ENCODE assay signal across 29 cellular contexts in the genomic region with DNA sequence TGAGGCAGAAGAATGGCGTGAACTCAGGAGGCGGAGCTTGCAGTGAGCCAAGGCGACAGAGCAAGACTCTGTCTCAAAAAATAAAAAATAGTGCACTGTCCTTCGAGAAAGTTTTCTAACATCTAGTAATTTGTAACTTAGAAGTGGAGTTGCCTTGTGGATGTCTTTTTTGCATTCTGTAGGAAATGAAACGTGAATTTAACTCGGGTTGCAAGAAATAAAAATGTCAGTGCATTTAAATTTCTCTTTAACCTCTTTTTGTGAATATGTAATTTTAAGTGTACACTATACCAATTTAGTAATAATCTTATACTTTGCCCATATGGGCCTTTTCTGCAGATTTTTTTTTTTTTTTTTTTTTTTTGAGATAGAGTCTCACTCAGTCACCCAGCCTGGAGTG. TPM values are rescaled to one million over a fixed set of nuclear protein-coding genes. Genes with fewer than 3 reads are reported as not detected.
DNase-seq lines count a peak whose midpoint lies in the region; ATAC-seq, FAIRE-seq and TF ChIP-seq lines count a peak whose summit lies in the region.
"Had no signal": no experiment of that assay in that cellular context is flagged by ENCODE, and none has a peak within 500 bp of the region (broad histone marks: within the 10 kb centered on the region; RNA-seq: fewer than 3 reads in every experiment).

No MANE protein-coding gene starts in this region.

- TF ChIP-seq EP300 in K562 (IDR thresholded peaks at IDR 0.05; ENCODE audit: low read length), result no peak
- no peak for TF ChIP-seq EP300 in esophagus muscularis mucosa (IDR thresholded peaks at IDR 0.05)

- intact Hi-C loops in K562 (cut with micrococcal nuclease), result loop anchor here (1.0 kb wide), 1 partner anchor 12 kb away; no protein-coding TSS in a partner anchor
- intact Hi-C loops in esophagus muscularis mucosa (cut with DNase I), result no loop called here

- H3K4me1 ChIP-seq in K562 (replicated peaks in 1 of 2; ENCODE audit: control insufficient read depth in 2 of 2, insufficient read depth in 2 of 2, low read length in 2 of 2) (peaks cover 2% of the 10 kb centered on the region in 2 experiments), esophagus muscularis mucosa (peaks cover 0 to 3% (median under 1%) of the 10 kb centered on the region in 4 donors)

- TF ChIP-seq RAD21 in K562 (CRISPR knock-in tag; conservative IDR thresholded peaks at IDR 0.05 in 1 of 2, IDR thresholded peaks at IDR 0.05 in 1 of 2), result no peak

- CTCF ChIA-PET in K562 (lab: Yijun Ruan, JAX; ENCODE audit: low intra/inter-chr PET ratio), result interaction anchor here (0.5 kb wide), 1 partner anchor 119 kb away, joined by 3 read pairs; no protein-coding TSS in a partner anchor

- H3K27me3 ChIP-seq in K562 (ENCODE audit: control insufficient read depth in 2 of 2, insufficient read depth in 2 of 2, low read length in 2 of 2) (peaks cover 0 to 2% of the 10 kb centered on the region in 2 experiments; a peak in 1 of 5 replicates), esophagus muscularis mucosa (no peaks in the 10 kb centered on the region)
- H3K27me3 ChIP-seq: BE2C; BLaER1; BLaER1 treated with 17β-estradiol and CSF1 and Interleukin-3, amounts not matched to agents 10 nM and 100 nM had no signal

- H3K27ac ChIP-seq in K562 (ENCODE audit: extremely low read depth, low read depth, low read length) (no peak overlapping the region), esophagus muscularis mucosa (replicated peaks in 1 of 4) (no peak overlapping the region)
- H3K27ac ChIP-seq: 22Rv1; A549; BLaER1; BLaER1 treated with 17β-estradiol and CSF1 and Interleukin-3, amounts not matched to agents 10 nM and 100 nM; C4-2B had no signal

- no peak for ATAC-seq in K562
- ATAC-seq: A549; CD8-positive, alpha-beta T cell had no signal

- 83% methylated on average over 6 of the region's 6 CpGs for WGBS in K562 (ENCODE audit: insufficient coverage, low coverage, missing lambda C conversion rate)
- 91% methylated on average over 6 of the region's 6 CpGs for WGBS in esophagus muscularis mucosa

- in situ Hi-C loops in K562 (cut with MboI), result no loop called here

- H4K20me1 ChIP-seq in K562 (replicated peaks; ENCODE audit: control insufficient read depth, insufficient read depth, low read length), result no peaks in the 10 kb centered on the region
- H4K20me1 ChIP-seq: BLaER1 had no signal

- no peak for FAIRE-seq in K562 (lab: Jason Lieb, UNC)
- FAIRE-seq: A204.1, A549, D721Med had no signal

- peaks cover 40% of the 10 kb centered on the region for H3K36me3 ChIP-seq in K562 (ENCODE audit: control insufficient read depth, insufficient read depth, low read length)
- H3K36me3 ChIP-seq in esophagus muscularis mucosa, result peaks cover 0 to 42% (median 36%) of the 10 kb centered on the region in 4 donors

- no peak for TF ChIP-seq CTCF in K562 (IDR thresholded peaks at IDR 0.05 in 2 of 3, conservative IDR thresholded peaks at IDR 0.05 in 1 of 3; ENCODE audit: insufficient read depth in 2 of 3, low read depth in 1 of 3, low read length in 3 of 3)
- TF ChIP-seq CTCF in esophagus muscularis mucosa (IDR thresholded peaks at IDR 0.05), result no peak

- H3K9me3 ChIP-seq in K562 (replicated peaks; ENCODE audit: control insufficient read depth, insufficient read depth, low read depth, low read length) (no peaks in the 10 kb centered on the region), esophagus muscularis mucosa (no peaks in the 10 kb centered on the region)
- H3K9me3 ChIP-seq: A549; BE2C; BLaER1; BLaER1 treated with 17β-estradiol and CSF1 and Interleukin-3, amounts not matched to agents 10 nM and 100 nM; Caco-2 had no signal

- TF ChIP-seq POLR2A in K562 (conservative IDR thresholded peaks at IDR 0.05) (0 out of 2 replicates have a peak, but pooled peaks have one; percentile 56), esophagus muscularis mucosa (IDR thresholded peaks at IDR 0.05; ENCODE audit: low read depth) (no peak)

- no peaks in the 10 kb centered on the region for H3K9me1 ChIP-seq in K562 (ENCODE audit: control insufficient read depth, insufficient read depth, low read length)

- no peak overlapping the region for H2AFZ ChIP-seq in K562 (ENCODE audit: low read depth, low read length)

- DNase-seq in K562 (ENCODE audit: extremely low read depth in 1 of 4, low spot score in 3 of 4), result no peak
- no peak for DNase-seq in esophagus muscularis mucosa (ENCODE audit: extremely low spot score)
- DNase-seq: 8988T; ACHN; AML-193; BE2C; C1 segment of cervical spinal cord; Caco-2; Calu3; CD4-positive, alpha-beta memory T cell; CD4-positive, alpha-beta T cell; CD4-positive, CD25-positive, alpha-beta regulatory T cell; CD8-positive, alpha-beta memory T cell; CD8-positive, alpha-beta T cell; COR-L47; DMS 273 treated with DMSO at 0.1 percent for 48 hours; DMS153; DMS53; DMS79; DMS79 treated with DMSO at 0.1 percent for 48 hours; DND-41; EL had no signal

- POLR2A ChIA-PET in K562 (lab: Yijun Ruan, JAX), result interaction anchor here (0.5 to 54.6 kb wide), 17 partner anchors 9 to 216 kb away, joined by 3 to 1556 read pairs (median 7); a partner anchor contains a TSS

- BruUV-seq in K562 (replicated peaks; lab: Mats Ljungman, UMichigan), result no TSS peak

- no peaks in the 10 kb centered on the region for H3K79me2 ChIP-seq in K562 (ENCODE audit: control insufficient read depth, insufficient read depth, low read length)

- H3K4me3 ChIP-seq in K562, result no peak overlapping the region
- H3K4me3 ChIP-seq in esophagus muscularis mucosa, result no peak overlapping the region
- H3K4me3 ChIP-seq: A549; BLaER1; BLaER1 treated with 17β-estradiol and CSF1 and Interleukin-3, amounts not matched to agents 10 nM and 100 nM had no signal

- H3K4me2 ChIP-seq in K562 (ENCODE audit: insufficient read depth, low read length), result no peak overlapping the region
- H3K4me2 ChIP-seq: A549; BLaER1; BLaER1 treated with 17β-estradiol and CSF1 and Interleukin-3, amounts not matched to agents 10 nM and 100 nM had no signal

- H3K9ac ChIP-seq in K562 (ENCODE audit: insufficient read depth in 1 of 2, low read depth in 2 of 2, low read length in 2 of 2), result no peak overlapping the region
- H3K9ac ChIP-seq: BLaER1; BLaER1 treated with 17β-estradiol and CSF1 and Interleukin-3, amounts not matched to agents 10 nM and 100 nM had no signal

RNA-seq across cellular contexts. Expression of a gene that starts 26.2 kb away (rescaled TPM):
- total RNA-seq in K562 (2011; cell fraction: chromatin; rRNA removed; ENCODE audit: low replicate concordance), result 251 and 271 TPM in 2 replicates
- 179 and 190 TPM in 2 replicates for total RNA-seq in K562 (2011; cell fraction: nucleolus; rRNA removed)
- 236 and 257 TPM in 2 replicates for total RNA-seq in K562 (2011; cell fraction: nucleoplasm; rRNA removed)
- total RNA-seq in K562 (2014; rRNA removed), result 105 and 144 TPM in 2 replicates
- 138 and 141 TPM in 2 replicates for total RNA-seq in K562 (2014; rRNA removed; fragmentation: Illumina TruSeq; extraction: Trizol)
- total RNA-seq in K562 (2015; rRNA removed; fragmentation: Illumina TruSeq; extraction: Trizol), result 124 and 128 TPM in 2 replicates
- total RNA-seq in K562 (2021), result 263 and 267 TPM in 2 replicates
- 135 and 196 TPM in 2 replicates for polyA plus RNA-seq in K562 (2011; rRNA removed)
- 111 and 189 TPM in 2 replicates for polyA plus RNA-seq in K562 (2011; cell fraction: cytosol; rRNA removed)
- polyA plus RNA-seq in K562 (2011; cell fraction: nucleus; rRNA removed), result 90.3 and 116 TPM in 2 replicates
- 90.4 and 122 TPM in 2 replicates for polyA plus RNA-seq in K562 (2012)
- polyA plus RNA-seq in K562 (2014; fragmentation: Illumina TruSeq; extraction: Trizol), result 144 and 156 TPM in 2 replicates
- 100 to 1,000 TPM; 100 to 105 TPM for polyA plus RNA-seq in K562 (2014; fragmentation: Nextera tagmentation; extraction: Ambion mirVana)
- polyA plus RNA-seq in K562 (2014; rRNA removed), result 114 and 124 TPM in 2 replicates
- 219 and 267 TPM in 2 replicates for polyA minus RNA-seq in K562 (2011; rRNA and poly(A)+ RNA removed)
- 166 and 232 TPM in 2 replicates for polyA minus RNA-seq in K562 (2011; cell fraction: cytosol; rRNA and poly(A)+ RNA removed)
- 39.9 and 84.6 TPM in 2 replicates for polyA minus RNA-seq in K562 (2011; cell fraction: nucleus; rRNA and poly(A)+ RNA removed)
- 10 to 100 TPM; 34.9 to 56.2 (median 47.9) TPM for total RNA-seq in esophagus muscularis mucosa

RNA-seq across cellular contexts. Expression of a gene that starts 32.2 kb away (rescaled TPM):
- total RNA-seq in K562 (2011; cell fraction: chromatin; rRNA removed; ENCODE audit: low replicate concordance), result 63.6 and 66.4 TPM in 2 replicates
- total RNA-seq in K562 (2011; cell fraction: nucleolus; rRNA removed), result 39.3 and 45.4 TPM in 2 replicates
- 59.8 and 84.4 TPM in 2 replicates for total RNA-seq in K562 (2011; cell fraction: nucleoplasm; rRNA removed)
- 71.4 and 89.3 TPM in 2 replicates for total RNA-seq in K562 (2014; rRNA removed)
- total RNA-seq in K562 (2014; rRNA removed; fragmentation: Illumina TruSeq; extraction: Trizol), result 58.1 and 64.4 TPM in 2 replicates
- total RNA-seq in K562 (2015; rRNA removed; fragmentation: Illumina TruSeq; extraction: Trizol), result 70.6 and 75.9 TPM in 2 replicates
- 122 and 123 TPM in 2 replicates for total RNA-seq in K562 (2021)
- 187 and 200 TPM in 2 replicates for polyA plus RNA-seq in K562 (2011; rRNA removed)
- 97.0 and 115 TPM in 2 replicates for polyA plus RNA-seq in K562 (2011; cell fraction: cytosol; rRNA removed)
- 51.6 and 70.0 TPM in 2 replicates for polyA plus RNA-seq in K562 (2011; cell fraction: nucleus; rRNA removed)
- polyA plus RNA-seq in K562 (2012), result 105 and 162 TPM in 2 replicates
- polyA plus RNA-seq in K562 (2014; fragmentation: Illumina TruSeq; extraction: Trizol), result 181 and 250 TPM in 2 replicates
- polyA plus RNA-seq in K562 (2014; fragmentation: Nextera tagmentation; extraction: Ambion mirVana), result 10 to 100 TPM; 19.5 to 22.8 TPM
- polyA plus RNA-seq in K562 (2014; rRNA removed), result 136 and 161 TPM in 2 replicates
- polyA minus RNA-seq in K562 (2011; rRNA and poly(A)+ RNA removed), result 89.0 and 94.5 TPM in 2 replicates
- 44.9 and 53.1 TPM in 2 replicates for polyA minus RNA-seq in K562 (2011; cell fraction: cytosol; rRNA and poly(A)+ RNA removed)
- 14.3 and 25.0 TPM in 2 replicates for polyA minus RNA-seq in K562 (2011; cell fraction: nucleus; rRNA and poly(A)+ RNA removed)
- 10 to 100 TPM; 21.2 to 33.6 (median 26.4) TPM for total RNA-seq in esophagus muscularis mucosa

RNA-seq across cellular contexts. Expression of a gene that starts 32.4 kb away (rescaled TPM):
- total RNA-seq in K562 (2011; cell fraction: chromatin; rRNA removed; ENCODE audit: low replicate concordance), result 856 and 1,421 TPM in 2 replicates
- 627 and 658 TPM in 2 replicates for total RNA-seq in K562 (2011; cell fraction: nucleolus; rRNA removed)
- 567 and 576 TPM in 2 replicates for total RNA-seq in K562 (2011; cell fraction: nucleoplasm; rRNA removed)
- total RNA-seq in K562 (2014; rRNA removed), result 103 and 117 TPM in 2 replicates
- 62.3 and 63.7 TPM in 2 replicates for total RNA-seq in K562 (2014; rRNA removed; fragmentation: Illumina TruSeq; extraction: Trizol)
- total RNA-seq in K562 (2015; rRNA removed; fragmentation: Illumina TruSeq; extraction: Trizol), result 75.3 and 82.5 TPM in 2 replicates
- 173 and 187 TPM in 2 replicates for total RNA-seq in K562 (2021)
- 84.7 and 128 TPM in 2 replicates for polyA plus RNA-seq in K562 (2011; rRNA removed)
- polyA plus RNA-seq in K562 (2011; cell fraction: cytosol; rRNA removed), result 76.2 and 84.4 TPM in 2 replicates
- 448 and 556 TPM in 2 replicates for polyA plus RNA-seq in K562 (2011; cell fraction: nucleus; rRNA removed)
- polyA plus RNA-seq in K562 (2012), result 142 and 181 TPM in 2 replicates
- 124 and 127 TPM in 2 replicates for polyA plus RNA-seq in K562 (2014; fragmentation: Illumina TruSeq; extraction: Trizol)
- polyA plus RNA-seq in K562 (2014; fragmentation: Nextera tagmentation; extraction: Ambion mirVana), result 10 to 100 TPM in 1 of 2 experiments, 1 to 10 TPM in 1; 7.3 to 11.1 TPM
- polyA plus RNA-seq in K562 (2014; rRNA removed), result 116 and 125 TPM in 2 replicates
- polyA minus RNA-seq in K562 (2011; rRNA and poly(A)+ RNA removed), result 160 and 176 TPM in 2 replicates
- polyA minus RNA-seq in K562 (2011; cell fraction: cytosol; rRNA and poly(A)+ RNA removed), result 98.9 and 161 TPM in 2 replicates
- polyA minus RNA-seq in K562 (2011; cell fraction: nucleus; rRNA and poly(A)+ RNA removed), result 188 and 253 TPM in 2 replicates
- 100 to 1,000 TPM in 1 of 4 donors, 10 to 100 TPM in 3; 69.8 to 115 (median 82.3) TPM for total RNA-seq in esophagus muscularis mucosa
